Comparison of ENCODE assay signal across 11 cellular contexts in genomic region chr9:68307654-68308053, GRCh38. TPM values are rescaled to one million over a fixed set of nuclear protein-coding genes. Genes with fewer than 3 reads are reported as not detected.
"Had no signal": no experiment of that assay in that cellular context is flagged by ENCODE, and none has a peak within 500 bp of the region (broad histone marks: within the 10 kb centered on the region; RNA-seq: fewer than 3 reads in every experiment).

No MANE protein-coding gene starts in this region.

RNA-seq across cellular contexts. Expression of gene FOXD4L3, which starts 5.0 kb away (rescaled TPM):
- total RNA-seq: activated T-helper 1 cell treated with anti-CD3 and anti-CD28 coated beads, Interleukin-12 subunit alpha, Interleukin-12 subunit beta, Interleukin-2, Interleukin-4 antibody, amounts not matched to agents 30 ng/mL and 10 ng/mL and 1 ng/mL, durations not matched to agents 14 hours and 24 hours and 36 hours; ascending aorta; dermis blood vessel endothelial cell; frontal cortex; skeletal muscle tissue; temporal lobe; transverse colon had no signal
- polyA plus RNA-seq: adipose tissue, neural cell had no signal

RNA-seq across cellular contexts. Expression of gene PGM5, which starts 48.8 kb away (rescaled TPM):
- total RNA-seq: activated CD4-positive, alpha-beta T cell treated with anti-CD3 and anti-CD28 coated beads, Interleukin-2, amount 10 ng/mL, durations not matched to agents 7 days and 5 days; activated CD8-positive, alpha-beta T cell treated with anti-CD3 and anti-CD28 coated beads for 36 hours; activated T-helper 1 cell treated with anti-CD3 and anti-CD28 coated beads, Interleukin-12 subunit alpha, Interleukin-12 subunit beta, Interleukin-2, Interleukin-4 antibody, amounts not matched to agents 30 ng/mL and 10 ng/mL and 1 ng/mL, durations not matched to agents 14 hours and 24 hours and 36 hours had no signal
- polyA plus RNA-seq: neural cell had no signal
